12 cellular contexts compared by ENCODE assay signal in the genomic region with DNA sequence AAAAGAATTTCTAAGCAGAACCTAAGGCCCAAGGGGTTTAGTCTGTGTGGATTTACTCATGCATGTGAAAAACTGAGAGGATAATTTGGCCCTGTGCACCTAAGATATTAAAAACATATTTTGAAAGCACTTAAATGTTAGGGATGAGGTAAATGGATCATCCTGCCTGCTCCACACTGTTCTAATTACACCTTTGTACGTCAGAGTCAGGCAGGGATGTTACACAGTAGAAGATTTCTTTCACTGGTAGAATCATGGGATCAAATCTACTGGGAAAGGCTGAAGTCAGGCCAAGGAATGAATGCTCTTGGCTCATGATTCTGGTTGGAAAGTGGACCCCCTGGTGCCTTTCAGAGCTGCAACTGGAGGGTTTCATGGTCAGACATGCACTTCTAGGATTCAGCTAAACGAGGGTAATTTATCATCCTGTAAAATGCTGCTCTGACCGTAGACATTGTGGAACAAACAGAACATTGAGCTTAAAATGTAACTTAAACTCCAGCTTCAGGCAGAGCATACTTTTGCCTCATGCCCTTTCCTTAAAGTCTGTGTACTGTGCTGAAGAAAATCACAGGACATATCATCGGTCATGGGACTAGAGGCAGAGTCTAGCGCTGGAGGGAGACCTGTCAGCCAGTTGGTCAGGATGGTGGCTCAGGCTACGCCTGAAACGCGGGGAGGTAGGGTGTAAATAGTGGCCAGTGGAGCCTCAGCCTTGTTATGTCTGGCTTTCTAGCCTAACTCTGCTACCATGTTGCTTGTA. TPM values are rescaled to one million over a fixed set of nuclear protein-coding genes. Genes with fewer than 3 reads are reported as not detected.
DNase-seq lines count a peak whose midpoint lies in the region; ATAC-seq and TF ChIP-seq lines count a peak whose summit lies in the region.
"Had no signal": no experiment of that assay in that cellular context is flagged by ENCODE, and none has a peak within 500 bp of the region (broad histone marks: within the 10 kb centered on the region; RNA-seq: fewer than 3 reads in every experiment).

No MANE protein-coding gene starts in this region.

- TF ChIP-seq POLR2A in lower leg skin (IDR thresholded peaks at IDR 0.05): no peak

- CTCF ChIA-PET in activated naive CD4-positive, alpha-beta T cell treated with anti-CD3 and anti-CD28 coated beads for 36 hours (lab: Charles Lee): no interaction called here

- no peaks in the 10 kb centered on the region for H3K36me3 Mint-ChIP-seq in osteocyte (ENCODE audit: unreplicated experiment)
- no peaks in the 10 kb centered on the region for H3K36me3 Mint-ChIP-seq in activated naive CD4-positive, alpha-beta T cell treated with anti-CD3 and anti-CD28 coated beads for 36 hours (ENCODE audit: low read depth)
- H3K36me3 Mint-ChIP-seq: activated naive CD4-positive, alpha-beta T cell treated with anti-CD3 and anti-CD28 coated beads, Interleukin-2, amount 10 ng/mL, durations not matched to agents 7 days and 5 days; IgD-negative memory B cell had no signal

- ATAC-seq in Right ventricle myocardium superior (ENCODE audit: poor library complexity) (peak; percentile 7), aorta (ENCODE audit: low FRiP score) (peak; percentile 3)

- H3K4me3 ChIP-seq in esophagus (ENCODE audit: low read depth in 1 of 2, low read length in 2 of 2): no peak overlapping the region
- H3K4me3 ChIP-seq in aorta (ENCODE audit: low read length in 2 of 2): no peak overlapping the region
- H3K4me3 ChIP-seq in lower leg skin (ENCODE audit: low read depth, poor library complexity, severe bottlenecking): no peak overlapping the region

- no peaks in the 10 kb centered on the region for H3K27me3 Mint-ChIP-seq in osteocyte (ENCODE audit: unreplicated experiment)
- peaks cover 6% of the 10 kb centered on the region for H3K27me3 Mint-ChIP-seq in activated naive CD4-positive, alpha-beta T cell treated with anti-CD3 and anti-CD28 coated beads for 36 hours (ENCODE audit: low read depth)
- H3K27me3 Mint-ChIP-seq: activated naive CD4-positive, alpha-beta T cell treated with anti-CD3 and anti-CD28 coated beads, Interleukin-2, amount 10 ng/mL, durations not matched to agents 7 days and 5 days; IgD-negative memory B cell had no signal

- H3K4me1 Mint-ChIP-seq in osteocyte (ENCODE audit: unreplicated experiment): peaks cover 85% of the 10 kb centered on the region
- no peaks in the 10 kb centered on the region for H3K4me1 Mint-ChIP-seq in activated naive CD4-positive, alpha-beta T cell treated with anti-CD3 and anti-CD28 coated beads for 36 hours (ENCODE audit: low read depth)
- H3K4me1 Mint-ChIP-seq: activated naive CD4-positive, alpha-beta T cell treated with anti-CD3 and anti-CD28 coated beads, Interleukin-2, amount 10 ng/mL, durations not matched to agents 7 days and 5 days; IgD-negative memory B cell had no signal

- H3K4me1 ChIP-seq in esophagus (ENCODE audit: control insufficient read depth in 2 of 2, insufficient read depth in 2 of 2, low read length in 1 of 2) (peaks cover 0 to 2% of the 10 kb centered on the region in 2 donors), aorta (ENCODE audit: control insufficient read depth in 1 of 2, insufficient read depth in 2 of 2, low read length in 2 of 2) (peaks cover 3 to 17% of the 10 kb centered on the region in 2 donors)

- H3K27ac Mint-ChIP-seq in osteocyte (ENCODE audit: unreplicated experiment): peak overlapping the region; percentile 98
- no peak overlapping the region for H3K27ac Mint-ChIP-seq in activated naive CD4-positive, alpha-beta T cell treated with anti-CD3 and anti-CD28 coated beads for 36 hours
- H3K27ac Mint-ChIP-seq: activated naive CD4-positive, alpha-beta T cell treated with anti-CD3 and anti-CD28 coated beads, Interleukin-2, amount 10 ng/mL, durations not matched to agents 7 days and 5 days; IgD-negative memory B cell had no signal

- H3K9me3 ChIP-seq in esophagus (ENCODE audit: control insufficient read depth in 2 of 2, insufficient read depth in 1 of 2, low read depth in 1 of 2, low read length in 1 of 2) (no peaks in the 10 kb centered on the region), aorta (ENCODE audit: control insufficient read depth, low read length) (no peaks in the 10 kb centered on the region)

- H3K36me3 ChIP-seq in esophagus (ENCODE audit: control insufficient read depth in 2 of 2, insufficient read depth in 2 of 2, low read length in 1 of 2): no peaks in the 10 kb centered on the region
- no peaks in the 10 kb centered on the region for H3K36me3 ChIP-seq in aorta (ENCODE audit: control insufficient read depth in 1 of 2, insufficient read depth in 2 of 2, low read length in 1 of 2)

- intact Hi-C loops in Right ventricle myocardium superior (cut with DNase I): no loop called here
- intact Hi-C loops in cardiac septum (cut with DNase I): loop anchor here (5.0 to 10.0 kb wide), 2 partner anchors 35 to 558 kb away; no protein-coding TSS in a partner anchor
- intact Hi-C loops in aorta (cut with DNase I): loop anchor here (5.0 to 10.0 kb wide), 3 partner anchors 45 to 408 kb away; no protein-coding TSS in a partner anchor
- intact Hi-C loops in lower leg skin (cut with DNase I; ENCODE audit: low total_unique reads): no loop called here
- intact Hi-C loops in activated naive CD4-positive, alpha-beta T cell treated with anti-CD3 and anti-CD28 coated beads for 36 hours (cut with micrococcal nuclease): no loop called here

- TF ChIP-seq CTCF in osteocyte (IDR thresholded peaks at IDR 0.05) (no peak), lower leg skin (IDR thresholded peaks at IDR 0.05) (no peak)

- no peaks in the 10 kb centered on the region for H3K27me3 ChIP-seq in esophagus (ENCODE audit: control insufficient read depth in 1 of 2, insufficient read depth in 2 of 2, low read length in 2 of 2)
- H3K27me3 ChIP-seq in aorta (ENCODE audit: control insufficient read depth in 1 of 2, insufficient read depth in 2 of 2, low read length in 1 of 2): no peaks in the 10 kb centered on the region

- no peaks in the 10 kb centered on the region for H3K9me3 Mint-ChIP-seq in osteocyte (ENCODE audit: unreplicated experiment)
- H3K9me3 Mint-ChIP-seq in activated naive CD4-positive, alpha-beta T cell treated with anti-CD3 and anti-CD28 coated beads for 36 hours: no peaks in the 10 kb centered on the region
- H3K9me3 Mint-ChIP-seq: activated naive CD4-positive, alpha-beta T cell treated with anti-CD3 and anti-CD28 coated beads, Interleukin-2, amount 10 ng/mL, durations not matched to agents 7 days and 5 days had no signal

- peak overlapping the region; percentile 36 to 42 for H3K27ac ChIP-seq in esophagus (ENCODE audit: low read depth in 2 of 2, low read length in 1 of 2)
- H3K27ac ChIP-seq in aorta (ENCODE audit: low read depth in 1 of 2, low read length in 2 of 2): peak overlapping the region in 1 of 2 donors; percentile 70

- DNase-seq in Right ventricle myocardium superior: no peak
- DNase-seq in cardiac septum (ENCODE audit: low spot score): no peak
- DNase-seq in osteocyte (ENCODE audit: extremely low spot score, unreplicated experiment): no peak
- DNase-seq in aorta: no peak
- no peak for DNase-seq in pons (ENCODE audit: low spot score)
- no peak for DNase-seq in lower leg skin (ENCODE audit: low spot score in 2 of 2)
- DNase-seq in activated naive CD4-positive, alpha-beta T cell treated with anti-CD3 and anti-CD28 coated beads for 36 hours: no peak
- DNase-seq: activated CD4-positive, alpha-beta T cell treated with anti-CD3 and anti-CD28 coated beads, Interleukin-2, amount 50 U/mL, for 4 hours; activated naive CD4-positive, alpha-beta T cell treated with anti-CD3 and anti-CD28 coated beads, Interleukin-2, amount 10 ng/mL, durations not matched to agents 7 days and 5 days had no signal

- H3K4me3 Mint-ChIP-seq in osteocyte (ENCODE audit: unreplicated experiment): peak overlapping the region; percentile 0
- H3K4me3 Mint-ChIP-seq in activated naive CD4-positive, alpha-beta T cell treated with anti-CD3 and anti-CD28 coated beads for 36 hours: no peak overlapping the region
- H3K4me3 Mint-ChIP-seq: activated naive CD4-positive, alpha-beta T cell treated with anti-CD3 and anti-CD28 coated beads, Interleukin-2, amount 10 ng/mL, durations not matched to agents 7 days and 5 days; IgD-negative memory B cell had no signal

- 70 to 76% methylated on average over 8 of the region's 8 CpGs for WGBS in esophagus, 2 donors
- WGBS in aorta, 2 donors: 16 to 17% methylated on average over 8 of the region's 8 CpGs
- 73 to 78% methylated on average over 8 of the region's 8 CpGs for WGBS in lower leg skin, 2 donors

RNA-seq across cellular contexts. Expression of a gene that starts 4.8 kb away (rescaled TPM):
- 3.2 TPM for total RNA-seq in Right ventricle myocardium superior
- total RNA-seq in cardiac septum: 1.7 TPM
- polyA plus RNA-seq in esophagus: under 1 TPM; 0.24 to 0.64 TPM
- total RNA-seq in osteocyte: 3.5 and 3.7 TPM in 2 replicates
- 10 to 100 TPM; 10.9 to 21.5 TPM for total RNA-seq in aorta
- 1 to 10 TPM; 4.4 to 8.7 TPM for polyA plus RNA-seq in aorta
- 1 to 10 TPM in 3 of 4 donors, under 1 TPM in 1; 0.95 to 4.1 (median 1.7) TPM for total RNA-seq in lower leg skin
- not detected for total RNA-seq in activated naive CD4-positive, alpha-beta T cell treated with anti-CD3 and anti-CD28 coated beads for 36 hours
- total RNA-seq: epithelial cell of proximal tubule had no signal
- polyA plus RNA-seq: IgD-negative memory B cell had no signal

Comparison
In these comparisons a context has a peak if more than half of its experiments do, and no peak if none do; other contexts are left out.
1. intact Hi-C loops: an anchor here in cardiac septum (5.0 to 10.0 kb wide) and aorta (5.0 to 10.0 kb wide); none called in Right ventricle myocardium superior, lower leg skin and activated naive CD4-positive, alpha-beta T cell treated with anti-CD3 and anti-CD28 coated beads for 36 hours.